Comparison of ENCODE assay signal across 14 cellular contexts in the genomic region with DNA sequence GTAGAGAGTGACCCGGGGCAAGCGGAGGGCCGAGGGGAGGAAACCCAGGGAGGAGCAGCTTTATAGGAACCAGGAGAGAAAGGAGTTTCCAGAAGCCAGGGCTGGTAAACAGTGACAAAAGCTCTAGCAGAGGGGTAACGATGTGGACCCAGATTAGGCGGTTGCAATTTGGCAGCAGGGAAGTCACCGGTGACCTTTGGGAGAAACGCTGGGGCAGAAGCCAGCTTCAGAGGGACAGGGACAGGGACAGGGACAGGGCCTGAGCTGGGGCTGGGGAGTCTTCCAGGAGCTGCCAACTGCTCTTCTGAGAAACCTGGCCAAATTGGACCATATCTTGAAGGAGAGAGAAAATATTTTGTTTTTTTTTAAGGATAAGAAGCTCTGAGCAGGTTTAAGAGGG.
"Had no signal": no experiment of that assay in that cellular context is flagged by ENCODE, and none has a peak within 500 bp of the region (broad histone marks: within the 10 kb centered on the region; RNA-seq: fewer than 3 reads in every experiment).

No MANE protein-coding gene starts in this region.

- H3K27me3 ChIP-seq: dorsolateral prefrontal cortex, stomach, testis had no signal

- H3K9me3 Mint-ChIP-seq: naive thymus-derived CD8-positive, alpha-beta T cell had no signal

- H3K4me1 Mint-ChIP-seq: activated naive CD4-positive, alpha-beta T cell treated with anti-CD3 and anti-CD28 coated beads, Interleukin-2, amount 10 ng/mL, durations not matched to agents 7 days and 5 days had no signal

- H3K27me3 Mint-ChIP-seq: memory B cell; naive thymus-derived CD8-positive, alpha-beta T cell had no signal

- ATAC-seq: naive thymus-derived CD8-positive, alpha-beta T cell had no signal

- H3K36me3 ChIP-seq: stomach had no signal

- H3K27ac Mint-ChIP-seq: activated naive CD4-positive, alpha-beta T cell treated with anti-CD3 and anti-CD28 coated beads, Interleukin-2, amount 10 ng/mL, durations not matched to agents 7 days and 5 days; memory B cell had no signal

- H3K4me3 Mint-ChIP-seq: activated naive CD4-positive, alpha-beta T cell treated with anti-CD3 and anti-CD28 coated beads, Interleukin-2, amount 10 ng/mL, durations not matched to agents 7 days and 5 days; memory B cell; naive thymus-derived CD8-positive, alpha-beta T cell had no signal

- DNase-seq: activated CD4-positive, alpha-beta T cell treated with anti-CD3 and anti-CD28 coated beads, Interleukin-2, amount 50 U/mL, for 48 hours; activated CD4-positive, CD25-positive, alpha-beta regulatory T cell treated with anti-CD3 and anti-CD28 coated beads, Interleukin-2, amount 50 U/mL, for 72 hours; activated naive CD4-positive, alpha-beta T cell treated with anti-CD3 and anti-CD28 coated beads, Interleukin-2, amount 10 ng/mL, durations not matched to agents 7 days and 5 days; activated T-cell treated with anti-CD3 and anti-CD28 coated beads, Interleukin-2, amount 50 U/mL, for 1 hour; dorsolateral prefrontal cortex; naive thymus-derived CD8-positive, alpha-beta T cell; retina; stimulated activated CD4-positive, alpha-beta T cell treated with anti-CD3 and anti-CD28 coated beads, Interleukin-4, amount 100 ng/mL, for 24 hours; stomach; T-helper 1 cell; T1000; testis had no signal

- H3K27ac ChIP-seq: dorsolateral prefrontal cortex, skin epidermis, stomach, testis had no signal

- H3K4me3 ChIP-seq: dorsolateral prefrontal cortex, skin epidermis, stomach, testis had no signal

- H3K9me3 ChIP-seq: stomach, testis had no signal

- H3K36me3 Mint-ChIP-seq: activated naive CD4-positive, alpha-beta T cell treated with anti-CD3 and anti-CD28 coated beads, Interleukin-2, amount 10 ng/mL, durations not matched to agents 7 days and 5 days; memory B cell; naive thymus-derived CD8-positive, alpha-beta T cell had no signal
